Comparison of ENCODE assay signal across 8 cellular contexts in genomic region chr14:52553671-52554575, GRCh38. TPM values are rescaled to one million over a fixed set of nuclear protein-coding genes. Genes with fewer than 3 reads are reported as not detected.
A peak's percentile ranks its signal among the peaks of the same experiment; 100 is the strongest.
DNase-seq lines count a peak whose midpoint lies in the region; ATAC-seq and TF ChIP-seq lines count a peak whose summit lies in the region.

No MANE protein-coding gene starts in this region.

- DNase-seq in GM04504 (ENCODE audit: low read depth): peak; percentile 51
- DNase-seq in NCI-H1436 treated with DMSO at 0.1 percent for 48 hours (lab: John Stamatoyannopoulos, UW): peak; percentile 49
- peak; percentile 55 to 88 (median 69) for DNase-seq in T-helper 2 cell
- DNase-seq in anterior cingulate cortex (lab: John Stamatoyannopoulos, UW): peak in 57 of 58 donors; percentile 1 to 87 (median 66)
- DNase-seq in left ventricle myocardium inferior: peak; percentile 85
- peak; percentile 82 for DNase-seq in pons (ENCODE audit: low spot score)
- DNase-seq in tibial artery: peak; percentile 82 to 89

- intact Hi-C loops in left ventricle myocardium inferior (cut with micrococcal nuclease): no loop called here
- intact Hi-C loops in tibial artery (cut with DNase I; ENCODE audit: low total_unique reads): loop anchor here (5.0 kb wide), 1 partner anchor 138 kb away; no protein-coding TSS in a partner anchor

- no peaks in the 10 kb centered on the region for H3K36me3 ChIP-seq in left ventricle myocardium inferior
- no peaks in the 10 kb centered on the region for H3K36me3 ChIP-seq in tibial artery

- H3K27me3 ChIP-seq in left ventricle myocardium inferior (ENCODE audit: low read depth) (no peaks in the 10 kb centered on the region), tibial artery (peaks cover 0 to 2% of the 10 kb centered on the region in 2 donors)

- no peak for TF ChIP-seq CTCF in left ventricle myocardium inferior (IDR thresholded peaks at IDR 0.05; ENCODE audit: borderline replicate concordance)
- no peak for TF ChIP-seq CTCF in tibial artery (IDR thresholded peaks at IDR 0.05)

- no peak for ATAC-seq in GM18520 (IDR thresholded peaks at IDR 0.05; ENCODE audit: unreplicated experiment)

- H3K9me3 ChIP-seq in left ventricle myocardium inferior (replicated peaks) (peaks cover 7% of the 10 kb centered on the region), tibial artery (peaks cover 0 to 3% (median 0%) of the 10 kb centered on the region in 3 donors)

- H3K27ac ChIP-seq in left ventricle myocardium inferior (replicated peaks) (peak overlapping the region; percentile 89), tibial artery (peak overlapping the region; percentile 76 to 93)

- H3K4me1 ChIP-seq in left ventricle myocardium inferior: peaks cover 37% of the 10 kb centered on the region
- peaks cover 0 to 27% (median 14%) of the 10 kb centered on the region in 4 donors for H3K4me1 ChIP-seq in tibial artery

- H3K4me3 ChIP-seq in left ventricle myocardium inferior (peak overlapping the region; percentile 95), tibial artery (peak overlapping the region; percentile 85 to 96)

RNA-seq across cellular contexts. Expression of gene GPR137C, which starts 1.3 kb away (rescaled TPM):
- total RNA-seq in left ventricle myocardium inferior: 1.2 TPM

RNA-seq across cellular contexts. Expression of gene TXNDC16, which starts 1.6 kb away (rescaled TPM):
- 3.6 TPM for total RNA-seq in left ventricle myocardium inferior
